In the genomic region with DNA sequence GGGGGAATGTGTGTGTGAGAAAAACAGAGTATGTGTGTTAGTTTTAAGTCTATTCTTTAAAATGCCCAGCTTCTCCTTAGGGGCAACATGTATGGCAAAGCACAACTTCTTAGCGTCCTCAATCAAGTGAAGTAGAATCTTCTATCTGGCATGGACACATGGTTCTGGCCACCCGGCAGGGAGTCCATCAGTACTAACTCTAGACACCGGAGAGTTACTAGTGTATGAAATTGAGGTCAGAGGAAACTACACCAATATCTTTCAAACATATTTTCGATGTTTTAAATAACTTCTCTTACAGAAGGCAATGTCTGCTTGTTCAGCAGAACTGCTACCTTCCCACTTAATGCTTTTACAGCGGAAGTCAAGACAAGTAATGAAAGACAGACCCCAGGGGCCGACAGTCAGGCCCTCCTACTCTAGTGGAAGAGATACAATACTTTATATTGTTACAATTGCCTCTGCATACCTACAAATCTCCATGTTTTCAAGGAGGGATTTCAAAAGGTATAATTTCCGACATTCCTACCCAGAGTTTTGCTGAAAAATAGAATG, we compare ENCODE assay signal across 8 cellular contexts.
DNase-seq lines count a peak whose midpoint lies in the region; ATAC-seq lines count a peak whose summit lies in the region.

No MANE protein-coding gene starts in this region.

- no peak for ATAC-seq in stimulated activated naive CD8-positive, alpha-beta T cell treated with anti-CD3 and anti-CD28 coated beads, Interleukin-15, Interleukin-2, amounts not matched to agents 100 U/mL and 50 U/mL, for 24 hours
- ATAC-seq in naive thymus-derived CD8-positive, alpha-beta T cell, result no peak
- ATAC-seq in aorta (ENCODE audit: low FRiP score), result no peak
- ATAC-seq in GM21825 (IDR thresholded peaks at IDR 0.05; ENCODE audit: unreplicated experiment), result no peak

- WGBS in aorta, 2 donors, result 2 to 4% methylated on average over 7 of the region's 7 CpGs

- H3K27me3 ChIP-seq in aorta (ENCODE audit: control insufficient read depth in 1 of 2, insufficient read depth in 2 of 2, low read length in 1 of 2), result no peaks in the 10 kb centered on the region

- intact Hi-C loops in aorta (cut with DNase I), result loop anchor here in 1 of 2 donors (5.0 kb wide), 1 partner anchor 269 kb away; the partner anchor contains the start of gene TNRC18

- peaks cover 41% of the 10 kb centered on the region for H3K36me3 Mint-ChIP-seq in stimulated activated naive CD8-positive, alpha-beta T cell treated with anti-CD3 and anti-CD28 coated beads, Interleukin-15, Interleukin-2, amounts not matched to agents 100 ng/mL and 50 ng/mL, for 24 hours (ENCODE audit: low read depth)
- peaks cover 0 to 5% (median 0%) of the 10 kb centered on the region in 3 donors for H3K36me3 Mint-ChIP-seq in naive thymus-derived CD8-positive, alpha-beta T cell

- H3K4me3 Mint-ChIP-seq in stimulated activated naive CD8-positive, alpha-beta T cell treated with anti-CD3 and anti-CD28 coated beads, Interleukin-15, Interleukin-2, amounts not matched to agents 100 ng/mL and 50 ng/mL, for 24 hours, result no peak overlapping the region
- peak overlapping the region in 9 of 10 donors; percentile 22 to 98 (median 77) for H3K4me3 Mint-ChIP-seq in naive thymus-derived CD8-positive, alpha-beta T cell

- H3K4me3 ChIP-seq in aorta (ENCODE audit: low read length in 2 of 2), result no peak overlapping the region

- POLR2A ChIA-PET in naive thymus-derived CD8-positive, alpha-beta T cell (lab: Charles Lee), result interaction anchor here (1.0 to 2.1 kb wide), 3 partner anchors 9 to 165 kb away, joined by 3 to 9 read pairs (median 7); no protein-coding TSS in a partner anchor

- H3K4me1 Mint-ChIP-seq in stimulated activated naive CD8-positive, alpha-beta T cell treated with anti-CD3 and anti-CD28 coated beads, Interleukin-15, Interleukin-2, amounts not matched to agents 100 ng/mL and 50 ng/mL, for 24 hours (ENCODE audit: low read depth), result peaks cover 100% of the 10 kb centered on the region
- peaks cover 49 to 98% (median 97%) of the 10 kb centered on the region in 4 donors for H3K4me1 Mint-ChIP-seq in naive thymus-derived CD8-positive, alpha-beta T cell

- H3K27me3 Mint-ChIP-seq in stimulated activated naive CD8-positive, alpha-beta T cell treated with anti-CD3 and anti-CD28 coated beads, Interleukin-15, Interleukin-2, amounts not matched to agents 100 ng/mL and 50 ng/mL, for 24 hours, result no peaks in the 10 kb centered on the region
- H3K27me3 Mint-ChIP-seq in naive thymus-derived CD8-positive, alpha-beta T cell, result no peaks in the 10 kb centered on the region

- H3K9me3 ChIP-seq in aorta (ENCODE audit: control insufficient read depth, low read length), result no peaks in the 10 kb centered on the region

- H3K36me3 ChIP-seq in aorta (ENCODE audit: control insufficient read depth in 1 of 2, insufficient read depth in 2 of 2, low read length in 1 of 2), result no peaks in the 10 kb centered on the region

- peak overlapping the region; percentile 77 to 100 for H3K27ac ChIP-seq in aorta (ENCODE audit: low read depth in 1 of 2, low read length in 2 of 2)

- no peak for DNase-seq in stimulated activated naive CD8-positive, alpha-beta T cell treated with anti-CD3 and anti-CD28 coated beads, Interleukin-15, Interleukin-2, amounts not matched to agents 100 U/mL and 50 U/mL, for 24 hours
- peak; percentile 49 for DNase-seq in cerebellar cortex (ENCODE audit: low spot score)
- no peak for DNase-seq in naive thymus-derived CD8-positive, alpha-beta T cell
- no peak for DNase-seq in aorta
- no peak for DNase-seq in GF-D8 (lab: John Stamatoyannopoulos, UW)
- DNase-seq in KG1 (lab: John Stamatoyannopoulos, UW), result no peak

- no peaks in the 10 kb centered on the region for H3K9me3 Mint-ChIP-seq in stimulated activated naive CD8-positive, alpha-beta T cell treated with anti-CD3 and anti-CD28 coated beads, Interleukin-15, Interleukin-2, amounts not matched to agents 100 ng/mL and 50 ng/mL, for 24 hours
- H3K9me3 Mint-ChIP-seq in naive thymus-derived CD8-positive, alpha-beta T cell, result no peaks in the 10 kb centered on the region

- peaks cover 9% of the 10 kb centered on the region in 2 donors for H3K4me1 ChIP-seq in aorta (ENCODE audit: control insufficient read depth in 1 of 2, insufficient read depth in 2 of 2, low read length in 2 of 2)

- H3K27ac Mint-ChIP-seq in stimulated activated naive CD8-positive, alpha-beta T cell treated with anti-CD3 and anti-CD28 coated beads, Interleukin-15, Interleukin-2, amounts not matched to agents 100 ng/mL and 50 ng/mL, for 24 hours, result peak overlapping the region; percentile 43
- peak overlapping the region; percentile 81 to 98 (median 94) for H3K27ac Mint-ChIP-seq in naive thymus-derived CD8-positive, alpha-beta T cell
